Comparison of ENCODE assay signal across 7 cellular contexts in genomic region chr3:110881069-110881468, GRCh38.
DNase-seq lines count a peak whose midpoint lies in the region; ATAC-seq, FAIRE-seq and TF ChIP-seq lines count a peak whose summit lies in the region.

No MANE protein-coding gene starts in this region.

- TF ChIP-seq CTCF in GM12875 (IDR thresholded peaks at IDR 0.05; ENCODE audit: borderline replicate concordance, insufficient read depth, low read depth, low read length) (peak; percentile 39; the same call in 1 of the 2 replicates), astrocyte of the cerebellum (IDR thresholded peaks at IDR 0.05; ENCODE audit: low read depth, low read length, missing control alignments) (peak; percentile 11), HepG2 (CRISPR knock-in tag; IDR thresholded peaks at IDR 0.05) (peak; percentile 66), ascending aorta (IDR thresholded peaks at IDR 0.05) (no peak)

- H3K4me3 ChIP-seq in GM12875 (ENCODE audit: low read depth, low read length): no peak overlapping the region
- no peak overlapping the region for H3K4me3 ChIP-seq in GM23248
- no peak overlapping the region for H3K4me3 ChIP-seq in astrocyte of the cerebellum (ENCODE audit: low read depth, low read length)
- no peak overlapping the region for H3K4me3 ChIP-seq in HepG2 (replicated peaks in 1 of 3; ENCODE audit: insufficient read depth in 1 of 3, low read depth in 2 of 3, low read length in 3 of 3)
- no peak overlapping the region for H3K4me3 ChIP-seq in ascending aorta

- POLR2A ChIA-PET in HepG2 (lab: Yijun Ruan, JAX): no interaction called here

- H3K27ac ChIP-seq in GM23248 (no peak overlapping the region), HepG2 (ENCODE audit: extremely low read length, insufficient read depth, low read length) (no peak overlapping the region), ascending aorta (no peak overlapping the region)

- H3K4me2 ChIP-seq in GM23248 (ENCODE audit: unreplicated experiment) (no peak overlapping the region), HepG2 (ENCODE audit: low read depth, low read length) (no peak overlapping the region)

- H3K9me3 ChIP-seq in GM23248 (ENCODE audit: low read depth): no peaks in the 10 kb centered on the region
- no peaks in the 10 kb centered on the region for H3K9me3 ChIP-seq in HepG2 (ENCODE audit: low read length)
- H3K9me3 ChIP-seq in ascending aorta: no peaks in the 10 kb centered on the region

- no peak for TF ChIP-seq EP300 in HepG2 (IDR thresholded peaks at IDR 0.05; ENCODE audit: low read depth in 2 of 2, low read length in 2 of 2)
- TF ChIP-seq EP300 in HepG2 (CRISPR knock-in tag; IDR thresholded peaks at IDR 0.05; ENCODE audit: borderline replicate concordance): no peak

- H4K20me1 ChIP-seq in GM23248 (ENCODE audit: insufficient read depth) (no peaks in the 10 kb centered on the region), HepG2 (ENCODE audit: insufficient read depth, low read length) (no peaks in the 10 kb centered on the region)

- in situ Hi-C loops in GM23248 (cut with MboI) (no loop called here), astrocyte of the cerebellum (cut with HindIII; ENCODE audit: low sequenced_read_pairs) (no loop called here), HepG2 (cut with HindIII; ENCODE audit: extremely low pct_ligation_motif_present, low pct_unique_long_range_greater_than_20kb) (no loop called here)

- H3K79me2 ChIP-seq in GM23248 (ENCODE audit: insufficient read depth) (no peaks in the 10 kb centered on the region), HepG2 (ENCODE audit: insufficient read depth, low read length) (no peaks in the 10 kb centered on the region)

- CTCF ChIA-PET in HepG2 (lab: Yijun Ruan, JAX; ENCODE audit: low intra/inter-chr PET ratio, low total read pairs): no interaction called here

- 55 to 60% methylated on average over 4 of the region's 4 CpGs for WGBS in GM23248 (ENCODE audit: low coverage in 1 of 2, low lambda C conversion rate in 2 of 2, missing lambda C conversion rate in 2 of 2), 2 experiments
- 72% methylated on average over 2 of the region's 4 CpGs for WGBS in HepG2 (ENCODE audit: low lambda C conversion rate)

- BruUV-seq in HepG2 (replicated peaks; lab: Mats Ljungman, UMichigan): no TSS peak

- no peaks in the 10 kb centered on the region for H3K36me3 ChIP-seq in GM23248 (ENCODE audit: low read depth)
- H3K36me3 ChIP-seq in HepG2 (replicated peaks in 1 of 2; ENCODE audit: control insufficient read depth in 1 of 2, insufficient read depth in 2 of 2, low read length in 2 of 2): no peaks in the 10 kb centered on the region
- no peaks in the 10 kb centered on the region for H3K36me3 ChIP-seq in ascending aorta

- peak; percentile 100 for ATAC-seq in HepG2

- H3K4me1 ChIP-seq in GM23248 (ENCODE audit: insufficient read depth) (no peaks in the 10 kb centered on the region), HepG2 (ENCODE audit: insufficient read depth, low read length) (no peaks in the 10 kb centered on the region), ascending aorta (no peaks in the 10 kb centered on the region)

- H3K9ac ChIP-seq in GM23248 (no peak overlapping the region), HepG2 (ENCODE audit: insufficient read depth, low read depth, low read length) (no peak overlapping the region)

- no peak overlapping the region for H2AFZ ChIP-seq in GM23248
- no peak overlapping the region for H2AFZ ChIP-seq in HepG2 (ENCODE audit: low read length)

- no peaks in the 10 kb centered on the region for H3F3A ChIP-seq in GM23248 (ENCODE audit: insufficient read depth)

- no peak for TF ChIP-seq POLR2A in HepG2 (IDR thresholded peaks at IDR 0.05; ENCODE audit: insufficient read depth in 1 of 2, low read depth in 2 of 2, low read length in 2 of 2)

- TF ChIP-seq RAD21 in HepG2 (CRISPR knock-in tag; IDR thresholded peaks at IDR 0.05): 0 out of 2 replicates have a peak, but pooled peaks have one; percentile 21

- H3K27me3 ChIP-seq in GM23248 (replicated peaks; ENCODE audit: insufficient read depth) (no peaks in the 10 kb centered on the region), HepG2 (ENCODE audit: control insufficient read depth in 1 of 2, insufficient read depth in 2 of 2, low read length in 2 of 2) (no peaks in the 10 kb centered on the region), ascending aorta (no peaks in the 10 kb centered on the region)

- peak; percentile 46 for FAIRE-seq in HepG2 (lab: Jason Lieb, UNC)

- intact Hi-C loops in HepG2 (cut with micrococcal nuclease; ENCODE audit: unreplicated experiment): loop anchor here (2.0 to 5.0 kb wide), 2 partner anchors 58 to 191 kb away; partner anchors contain the start of gene NECTIN3
- intact Hi-C loops in ascending aorta (cut with DNase I): no loop called here

- H3K9me2 ChIP-seq in GM23248 (ENCODE audit: insufficient read depth): no peaks in the 10 kb centered on the region

- peak; percentile 13 for DNase-seq in GM23248
- DNase-seq in M059J (ENCODE audit: low read depth): peak; percentile 92
- DNase-seq in astrocyte of the cerebellum (ENCODE audit: low read depth): peak; percentile 51
- DNase-seq in HepG2 (ENCODE audit: low spot score): peak; percentile 63
- no peak for DNase-seq in kidney glomerular epithelial cell (lab: John Stamatoyannopoulos, UW)
- no peak for DNase-seq in ascending aorta (ENCODE audit: low spot score in 2 of 2)

TF ChIP-seq in HepG2, 621 proteins besides CTCF, POLR2A, EP300 and RAD21 (continues in another document):
- no peak for TF ChIP-seq SUZ12 (IDR thresholded peaks at IDR 0.05; ENCODE audit: low read depth, low read length)
- TF ChIP-seq ZNF644 (CRISPR knock-in tag; IDR thresholded peaks at IDR 0.05; ENCODE audit: low read depth): peak; percentile 63; the same call in 1 of the 2 replicates
- TF ChIP-seq TBX2 (CRISPR knock-in tag; IDR thresholded peaks at IDR 0.05; ENCODE audit: borderline replicate concordance): no peak
- no peak for TF ChIP-seq FOXA1 (IDR thresholded peaks at IDR 0.05)
- 0 out of 2 replicates have a peak, but pooled peaks have one; percentile 14 for TF ChIP-seq FOXA1 (CRISPR knock-in tag; IDR thresholded peaks at IDR 0.05)
- no peak for TF ChIP-seq SKIL (CRISPR knock-in tag; IDR thresholded peaks at IDR 0.05; ENCODE audit: borderline replicate concordance)
- peak; percentile 40; the same call in 1 of the 2 replicates for TF ChIP-seq POGZ (CRISPR knock-in tag; IDR thresholded peaks at IDR 0.05)
- TF ChIP-seq ZMYM4 (CRISPR knock-in tag; IDR thresholded peaks at IDR 0.05): peak; percentile 63; the same call in 1 of the 2 replicates
- no peak for TF ChIP-seq ZNF747 (CRISPR knock-in tag; IDR thresholded peaks at IDR 0.05; ENCODE audit: borderline replicate concordance)
- TF ChIP-seq ZNF782 (CRISPR knock-in tag; IDR thresholded peaks at IDR 0.05; ENCODE audit: borderline replicate concordance): no peak
- TF ChIP-seq KLF12 (CRISPR knock-in tag; IDR thresholded peaks at IDR 0.05; ENCODE audit: borderline replicate concordance): no peak
- TF ChIP-seq SIX1 (CRISPR knock-in tag; IDR thresholded peaks at IDR 0.05; ENCODE audit: borderline replicate concordance): no peak
- no peak for TF ChIP-seq TEAD3 (CRISPR knock-in tag; optimal IDR thresholded peaks at IDR 0.05; ENCODE audit: borderline replicate concordance)
- TF ChIP-seq MATR3 (CRISPR knock-in tag; IDR thresholded peaks at IDR 0.05): no peak
- no peak for TF ChIP-seq ARHGAP35 (CRISPR knock-in tag; IDR thresholded peaks at IDR 0.05; ENCODE audit: borderline replicate concordance)
- TF ChIP-seq SALL1 (CRISPR knock-in tag; IDR thresholded peaks at IDR 0.05): 0 out of 2 replicates have a peak, but pooled peaks have one; percentile 22
- no peak for TF ChIP-seq ZNF687 (CRISPR knock-in tag; IDR thresholded peaks at IDR 0.05)
- peak; percentile 67 for TF ChIP-seq STAG1 (CRISPR knock-in tag; IDR thresholded peaks at IDR 0.05)

Comparison
In these comparisons a context has a peak if more than half of its experiments do, and no peak if none do; other contexts are left out.
1. CTCF ChIP-seq: peak in GM12875 (single experiment), astrocyte of the cerebellum (single experiment) and HepG2 (single experiment); none in ascending aorta (0 of 3).
2. DNase-seq: peak in GM23248 (single experiment), M059J (single experiment), astrocyte of the cerebellum (single experiment) and HepG2 (single experiment); none in kidney glomerular epithelial cell (single experiment) and ascending aorta (0 of 2).